In genomic region chr5:68265347-68265746, GRCh38 we compare ENCODE assay signal across 10 cellular contexts. TPM values are rescaled to one million over a fixed set of nuclear protein-coding genes. Genes with fewer than 3 reads are reported as not detected.
A peak's percentile ranks its signal among the peaks of the same experiment; 100 is the strongest.
DNase-seq lines count a peak whose midpoint lies in the region; ATAC-seq and TF ChIP-seq lines count a peak whose summit lies in the region.
"Had no signal": no experiment of that assay in that cellular context is flagged by ENCODE, and none has a peak within 500 bp of the region (broad histone marks: within the 10 kb centered on the region; RNA-seq: fewer than 3 reads in every experiment).

No MANE protein-coding gene starts in this region.

- H3K4me1 Mint-ChIP-seq in activated CD4-positive, alpha-beta T cell treated with anti-CD3 and anti-CD28 coated beads for 36 hours: peaks cover 82% of the 10 kb centered on the region
- H3K4me1 Mint-ChIP-seq in naive B cell: peaks cover 56 to 74% (median 64%) of the 10 kb centered on the region in 3 donors

- H3K36me3 ChIP-seq in upper lobe of left lung: no peaks in the 10 kb centered on the region
- H3K36me3 ChIP-seq: WERI-Rb-1 had no signal

- H3K36me3 Mint-ChIP-seq in activated CD4-positive, alpha-beta T cell treated with anti-CD3 and anti-CD28 coated beads for 36 hours (ENCODE audit: low read depth): no peaks in the 10 kb centered on the region
- no peaks in the 10 kb centered on the region for H3K36me3 Mint-ChIP-seq in naive B cell

- 16 to 28% methylated on average over 2 of the region's 2 CpGs for WGBS in upper lobe of left lung, 2 donors

- ATAC-seq in activated CD4-positive, alpha-beta T cell treated with anti-CD3 and anti-CD28 coated beads for 36 hours: no peak
- ATAC-seq in naive B cell (ENCODE audit: low read depth in 2 of 2) (no peak), upper lobe of left lung (ENCODE audit: low FRiP score in 2 of 2) (peak; percentile 11 to 24)
- ATAC-seq: A549 had no signal

- peak in 1 of 4 donors; percentile 21 for TF ChIP-seq EP300 in upper lobe of left lung (IDR thresholded peaks at IDR 0.05)

- CTCF ChIA-PET in activated CD4-positive, alpha-beta T cell treated with anti-CD3 and anti-CD28 coated beads for 36 hours (lab: Charles Lee): interaction anchor here (0.6 to 7.8 kb wide), 3 partner anchors 12 to 1452 kb away, joined by 3 to 40 read pairs (median 3); no protein-coding TSS in a partner anchor

- POLR2A ChIA-PET in activated CD4-positive, alpha-beta T cell treated with anti-CD3 and anti-CD28 coated beads for 36 hours (lab: Charles Lee): no interaction called here

- no peak for TF ChIP-seq CTCF in upper lobe of left lung (IDR thresholded peaks at IDR 0.05)

- no peak overlapping the region for H3K4me3 ChIP-seq in upper lobe of left lung
- H3K4me3 ChIP-seq: A549 had no signal

- no peaks in the 10 kb centered on the region for H3K27me3 Mint-ChIP-seq in activated CD4-positive, alpha-beta T cell treated with anti-CD3 and anti-CD28 coated beads for 36 hours
- no peaks in the 10 kb centered on the region for H3K27me3 Mint-ChIP-seq in naive B cell

- no peak for DNase-seq in activated CD4-positive, alpha-beta T cell treated with anti-CD3 and anti-CD28 coated beads for 36 hours
- DNase-seq in activated CD4-positive, alpha-beta T cell treated with anti-CD3 and anti-CD28 coated beads for 48 hours: no peak
- no peak for DNase-seq in epithelial cell of prostate (ENCODE audit: low read depth, low spot score)
- no peak for DNase-seq in naive B cell
- no peak for DNase-seq in upper lobe of left lung
- DNase-seq in erythroblast (lab: John Stamatoyannopoulos, UW): no peak
- DNase-seq in NCI-H526 (lab: John Stamatoyannopoulos, UW): no peak
- DNase-seq in stimulated activated CD4-positive, alpha-beta T cell treated with anti-CD3 and anti-CD28 coated beads, Interleukin-4, amount 100 ng/mL, for 1 hour: no peak
- DNase-seq: WERI-Rb-1 had no signal

- TF ChIP-seq POLR2A in upper lobe of left lung (IDR thresholded peaks at IDR 0.05) (no peak), erythroblast (IDR thresholded peaks at IDR 0.05; ENCODE audit: low read length) (no peak)

- H3K27ac ChIP-seq in epithelial cell of prostate (peak overlapping the region; percentile 26), upper lobe of left lung (peak overlapping the region; percentile 67 to 85 (median 76))
- H3K27ac ChIP-seq: A549, WERI-Rb-1 had no signal

- H3K9me3 ChIP-seq in upper lobe of left lung: no peaks in the 10 kb centered on the region
- H3K9me3 ChIP-seq: A549 had no signal

- H3K4me3 Mint-ChIP-seq in activated CD4-positive, alpha-beta T cell treated with anti-CD3 and anti-CD28 coated beads for 36 hours: no peak overlapping the region
- peak overlapping the region in 2 of 8 donors; percentile 0 to 32 for H3K4me3 Mint-ChIP-seq in naive B cell

- no peaks in the 10 kb centered on the region for H3K27me3 ChIP-seq in upper lobe of left lung

- H3K4me1 ChIP-seq in upper lobe of left lung: peaks cover 60 to 75% (median 64%) of the 10 kb centered on the region in 4 donors

- peak overlapping the region; percentile 57 for H3K27ac Mint-ChIP-seq in activated CD4-positive, alpha-beta T cell treated with anti-CD3 and anti-CD28 coated beads for 36 hours
- peak overlapping the region; percentile 61 to 91 (median 76) for H3K27ac Mint-ChIP-seq in naive B cell

- H3K9me3 Mint-ChIP-seq in activated CD4-positive, alpha-beta T cell treated with anti-CD3 and anti-CD28 coated beads for 36 hours (ENCODE audit: low read depth): no peaks in the 10 kb centered on the region
- H3K9me3 Mint-ChIP-seq in naive B cell: no peaks in the 10 kb centered on the region

- intact Hi-C loops in activated CD4-positive, alpha-beta T cell treated with anti-CD3 and anti-CD28 coated beads for 36 hours (cut with DNase I, micrococcal nuclease): no loop called here

RNA-seq across cellular contexts. Expression of gene PIK3R1, which starts 49.8 kb away (rescaled TPM):
- 10 to 100 TPM; 40.0 to 49.0 TPM for total RNA-seq in activated CD4-positive, alpha-beta T cell treated with anti-CD3 and anti-CD28 coated beads for 36 hours
- polyA plus RNA-seq in naive B cell (ENCODE audit: low read depth in 6 of 6): 10 to 100 TPM; 31.2 to 49.2 (median 39.3) TPM
- 100 to 1,000 TPM in 1 of 6 donors, 10 to 100 TPM in 5; 52.3 to 112 (median 92.5) TPM for total RNA-seq in upper lobe of left lung

Comparison
In these comparisons a context has a peak if more than half of its experiments do, and no peak if none do; other contexts are left out.
1. ATAC-seq: peak in upper lobe of left lung (2 of 2); none in activated CD4-positive, alpha-beta T cell treated with anti-CD3 and anti-CD28 coated beads for 36 hours (single experiment) and naive B cell (0 of 2).